8 cellular contexts compared by ENCODE assay signal in genomic region chr19:18418725-18419194, GRCh38. TPM values are rescaled to one million over a fixed set of nuclear protein-coding genes. Genes with fewer than 3 reads are reported as not detected.
DNase-seq lines count a peak whose midpoint lies in the region; ATAC-seq and TF ChIP-seq lines count a peak whose summit lies in the region.

No MANE protein-coding gene starts in this region.

- ATAC-seq in HG03045 (IDR thresholded peaks at IDR 0.05; ENCODE audit: unreplicated experiment) (peak; percentile 3), HG02884 (IDR thresholded peaks at IDR 0.05; ENCODE audit: unreplicated experiment) (no peak)

- H3K4me1 ChIP-seq in parathyroid adenoma, result peaks cover 22% of the 10 kb centered on the region

- peak overlapping the region; percentile 74 for H3K4me3 Mint-ChIP-seq in activated CD4-positive, alpha-beta T cell treated with anti-CD3 and anti-CD28 coated beads, Interleukin-2, amount 10 ng/mL, durations not matched to agents 7 days and 5 days

- H3K4me3 ChIP-seq in foreskin fibroblast (ENCODE audit: low read depth in 1 of 2, low read length in 2 of 2), result peak overlapping the region; percentile 34 to 48
- H3K4me3 ChIP-seq in parathyroid adenoma (ENCODE audit: low read depth, low read length), result peak overlapping the region; percentile 46

- peak overlapping the region; percentile 73 for H2AFZ ChIP-seq in parathyroid adenoma

- H3K36me3 Mint-ChIP-seq in activated CD4-positive, alpha-beta T cell treated with anti-CD3 and anti-CD28 coated beads, Interleukin-2, amount 10 ng/mL, durations not matched to agents 7 days and 5 days (ENCODE audit: low read depth), result peaks cover 15% of the 10 kb centered on the region

- peak overlapping the region; percentile 51 for H3K27ac ChIP-seq in parathyroid adenoma

- CTCF ChIA-PET in activated CD4-positive, alpha-beta T cell treated with anti-CD3 and anti-CD28 coated beads, Interleukin-2, amount 10 ng/mL, durations not matched to agents 7 days and 5 days (lab: Charles Lee), result interaction anchor here (0.7 to 4.1 kb wide), 22 partner anchors 8 to 412 kb away, joined by 3 to 22 read pairs (median 3); partner anchors contain the start of genes REX1BD and UPF1

- no peaks in the 10 kb centered on the region for H3K79me2 ChIP-seq in parathyroid adenoma

- H3K27ac Mint-ChIP-seq in activated CD4-positive, alpha-beta T cell treated with anti-CD3 and anti-CD28 coated beads, Interleukin-2, amount 10 ng/mL, durations not matched to agents 7 days and 5 days, result peak overlapping the region; percentile 85

- peaks cover 82% of the 10 kb centered on the region for H3K4me1 Mint-ChIP-seq in activated CD4-positive, alpha-beta T cell treated with anti-CD3 and anti-CD28 coated beads, Interleukin-2, amount 10 ng/mL, durations not matched to agents 7 days and 5 days

- TF ChIP-seq CTCF in foreskin fibroblast (IDR thresholded peaks at IDR 0.05; ENCODE audit: low read depth, low read length) (no peak), parathyroid adenoma (IDR thresholded peaks at IDR 0.05) (no peak)

- H3K9me3 Mint-ChIP-seq in activated CD4-positive, alpha-beta T cell treated with anti-CD3 and anti-CD28 coated beads, Interleukin-2, amount 10 ng/mL, durations not matched to agents 7 days and 5 days, result no peaks in the 10 kb centered on the region

- H3K9me3 ChIP-seq in parathyroid adenoma (ENCODE audit: control insufficient read depth, low read length), result no peaks in the 10 kb centered on the region

- H3K36me3 ChIP-seq in parathyroid adenoma (ENCODE audit: control insufficient read depth, insufficient read depth, low read length), result no peaks in the 10 kb centered on the region

- peaks cover 28% of the 10 kb centered on the region for H3K27me3 Mint-ChIP-seq in activated CD4-positive, alpha-beta T cell treated with anti-CD3 and anti-CD28 coated beads, Interleukin-2, amount 10 ng/mL, durations not matched to agents 7 days and 5 days

- H3K9ac ChIP-seq in parathyroid adenoma, result no peak overlapping the region

- H3K27me3 ChIP-seq in parathyroid adenoma (ENCODE audit: control insufficient read depth, insufficient read depth, low read length), result no peaks in the 10 kb centered on the region

- POLR2A ChIA-PET in activated CD4-positive, alpha-beta T cell treated with anti-CD3 and anti-CD28 coated beads, Interleukin-2, amount 10 ng/mL, durations not matched to agents 7 days and 5 days (lab: Charles Lee), result interaction anchor here (1.9 kb wide), 1 partner anchor 137 kb away, joined by 7 read pairs; the partner anchor contains the start of gene JUND

- DNase-seq in CD1c-positive myeloid dendritic cell (ENCODE audit: extremely low spot score), result peak; percentile 56
- DNase-seq in activated CD4-positive, alpha-beta T cell treated with anti-CD3 and anti-CD28 coated beads, Interleukin-2, amount 10 ng/mL, durations not matched to agents 7 days and 5 days, result no peak
- peak in 1 of 2 donors; percentile 67 for DNase-seq in foreskin fibroblast
- DNase-seq in DMS114 treated with DMSO at 0.1 percent for 48 hours (lab: John Stamatoyannopoulos, UW; ENCODE audit: unreplicated experiment), result no peak
- DNase-seq in pons (ENCODE audit: low spot score), result no peak

- peak overlapping the region; percentile 76 for H3K4me2 ChIP-seq in parathyroid adenoma (ENCODE audit: low read length)

RNA-seq across cellular contexts. Expression of gene SSBP4, which starts 0.4 kb away (rescaled TPM):
- 100 to 1,000 TPM; 112 to 123 TPM for total RNA-seq in activated CD4-positive, alpha-beta T cell treated with anti-CD3 and anti-CD28 coated beads, Interleukin-2, amount 10 ng/mL, durations not matched to agents 7 days and 5 days

RNA-seq across cellular contexts. Expression of gene ISYNA1, which starts 19.2 kb away (rescaled TPM):
- total RNA-seq in activated CD4-positive, alpha-beta T cell treated with anti-CD3 and anti-CD28 coated beads, Interleukin-2, amount 10 ng/mL, durations not matched to agents 7 days and 5 days, result 10 to 100 TPM; 10.7 to 12.1 TPM

RNA-seq across cellular contexts. Expression of gene LRRC25, which starts 21.3 kb away (rescaled TPM):
- not detected for total RNA-seq in activated CD4-positive, alpha-beta T cell treated with anti-CD3 and anti-CD28 coated beads, Interleukin-2, amount 10 ng/mL, durations not matched to agents 7 days and 5 days

RNA-seq across cellular contexts. Expression of gene GDF15, which starts 32.8 kb away (rescaled TPM):
- total RNA-seq in activated CD4-positive, alpha-beta T cell treated with anti-CD3 and anti-CD28 coated beads, Interleukin-2, amount 10 ng/mL, durations not matched to agents 7 days and 5 days, result not detected
